ENCODE assay signal across 8 cellular contexts in the genomic region with DNA sequence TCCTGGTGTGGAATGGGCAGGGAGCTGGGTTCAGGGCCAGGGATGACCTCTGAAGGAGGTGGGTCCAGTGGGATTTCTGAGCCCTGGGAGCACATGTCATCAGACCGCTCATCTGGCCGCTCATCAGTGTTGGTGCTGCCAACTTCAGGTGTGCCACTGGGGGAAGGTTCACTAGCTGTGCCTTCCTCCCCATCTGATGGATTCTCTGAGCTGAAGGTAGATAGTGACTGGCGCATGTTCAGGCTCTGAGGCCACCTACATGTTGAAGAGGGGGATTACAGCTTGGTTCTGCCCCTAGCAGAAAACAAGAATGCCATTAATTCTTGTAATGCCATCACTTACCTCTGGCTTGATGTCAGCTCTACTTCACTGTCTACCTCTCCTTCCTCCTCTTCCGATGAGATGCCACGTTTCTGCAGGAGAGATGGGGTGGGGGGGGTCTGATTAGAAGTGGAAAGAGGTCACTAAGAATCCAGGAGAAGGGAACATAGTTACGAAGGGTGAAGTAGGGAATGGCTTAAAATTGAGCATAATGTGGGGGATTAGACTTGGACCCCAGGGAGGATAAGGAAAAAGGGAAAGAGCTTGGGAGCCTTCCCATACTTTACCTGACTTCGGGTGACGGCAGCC. TPM values are rescaled to one million over a fixed set of nuclear protein-coding genes. Genes with fewer than 3 reads are reported as not detected.
DNase-seq lines count a peak whose midpoint lies in the region; ATAC-seq and TF ChIP-seq lines count a peak whose summit lies in the region.
"Had no signal": no experiment of that assay in that cellular context is flagged by ENCODE, and none has a peak within 500 bp of the region (broad histone marks: within the 10 kb centered on the region; RNA-seq: fewer than 3 reads in every experiment).

No MANE protein-coding gene starts in this region.

- peak overlapping the region; percentile 73 for H3K27ac Mint-ChIP-seq in chondrocyte (ENCODE audit: unreplicated experiment)
- H3K27ac Mint-ChIP-seq in activated T-helper 17 cell treated with anti-CD3 and anti-CD28 coated beads, Interleukin-2, amount 50 U/mL, for 72 hours = no peak overlapping the region
- H3K27ac Mint-ChIP-seq: T-helper 1 cell treated with Interleukin-12 subunit alpha and Interleukin-12 subunit beta and Interleukin-4 antibody, amounts not matched to agents 30 μg/mL and 1 μg/mL, for 36 hours had no signal

- H3K4me1 Mint-ChIP-seq in chondrocyte (ENCODE audit: low read depth) = peaks cover 38% of the 10 kb centered on the region
- H3K4me1 Mint-ChIP-seq in activated T-helper 17 cell treated with anti-CD3 and anti-CD28 coated beads, Interleukin-2, amount 50 U/mL, for 72 hours = peaks cover 6% of the 10 kb centered on the region

- H3K4me3 ChIP-seq in GM12865 (ENCODE audit: low read depth, low read length) = no peak overlapping the region

- H3K4me3 Mint-ChIP-seq in chondrocyte (ENCODE audit: unreplicated experiment) = no peak overlapping the region
- H3K4me3 Mint-ChIP-seq in activated T-helper 17 cell treated with anti-CD3 and anti-CD28 coated beads, Interleukin-2, amount 50 U/mL, for 72 hours = no peak overlapping the region
- H3K4me3 Mint-ChIP-seq: T-helper 1 cell treated with Interleukin-12 subunit alpha and Interleukin-12 subunit beta and Interleukin-4 antibody, amounts not matched to agents 30 μg/mL and 1 μg/mL, for 36 hours had no signal

- H3K36me3 Mint-ChIP-seq in chondrocyte (ENCODE audit: low read depth) = peaks cover 27% of the 10 kb centered on the region
- H3K36me3 Mint-ChIP-seq in activated T-helper 17 cell treated with anti-CD3 and anti-CD28 coated beads, Interleukin-2, amount 50 U/mL, for 72 hours (ENCODE audit: low read depth) = peaks cover 86% of the 10 kb centered on the region

- intact Hi-C loops in posterior vena cava (cut with DNase I) = no loop called here

- no peaks in the 10 kb centered on the region for H3K9me3 Mint-ChIP-seq in chondrocyte (ENCODE audit: low read depth)
- no peaks in the 10 kb centered on the region for H3K9me3 Mint-ChIP-seq in activated T-helper 17 cell treated with anti-CD3 and anti-CD28 coated beads, Interleukin-2, amount 50 U/mL, for 72 hours
- H3K9me3 Mint-ChIP-seq: T-helper 1 cell treated with Interleukin-12 subunit alpha and Interleukin-12 subunit beta and Interleukin-4 antibody, amounts not matched to agents 30 μg/mL and 1 μg/mL, for 36 hours had no signal

- TF ChIP-seq CTCF in GM12865 (IDR thresholded peaks at IDR 0.05; ENCODE audit: insufficient read depth, low read depth, low read length, missing control alignments) = peak; percentile 18
- TF ChIP-seq CTCF in chondrocyte (IDR thresholded peaks at IDR 0.05) = peak; percentile 53

- H3K27me3 Mint-ChIP-seq in chondrocyte (ENCODE audit: low read depth) = no peaks in the 10 kb centered on the region
- no peaks in the 10 kb centered on the region for H3K27me3 Mint-ChIP-seq in activated T-helper 17 cell treated with anti-CD3 and anti-CD28 coated beads, Interleukin-2, amount 50 U/mL, for 72 hours

- ATAC-seq in HG03045 (IDR thresholded peaks at IDR 0.05; ENCODE audit: unreplicated experiment) (no peak), HG03457 (IDR thresholded peaks at IDR 0.05; ENCODE audit: unreplicated experiment) (no peak)
- no peak for ATAC-seq in activated T-helper 17 cell treated with anti-CD3 and anti-CD28 coated beads, Interleukin-2, amount 50 U/mL, for 72 hours (replicated peaks)

- DNase-seq in GM12865 (ENCODE audit: low read depth) (peak; percentile 54), MV-4-11 (lab: John Stamatoyannopoulos, UW) (peak; percentile 9), chondrocyte (ENCODE audit: low spot score) (peak; percentile 54), posterior vena cava (ENCODE audit: low spot score) (peak; percentile 75)

RNA-seq across cellular contexts. Expression of a gene that starts 17.2 kb away (rescaled TPM):
- total RNA-seq in chondrocyte (25.5 to 30.6 TPM (median 26.9 TPM) in 3 replicates), posterior vena cava (10 to 100 TPM; 21.7 to 29.4 TPM)
- total RNA-seq in activated T-helper 17 cell treated with anti-CD3 and anti-CD28 coated beads, Interleukin-2, amount 50 U/mL, for 72 hours = 10 to 100 TPM; 18.2 to 20.4 TPM

RNA-seq across cellular contexts. Expression of a gene that starts 19.0 kb away (rescaled TPM):
- 23.5 to 34.0 TPM (median 24.1 TPM) in 3 replicates for total RNA-seq in chondrocyte
- total RNA-seq in posterior vena cava = 10 to 100 TPM; 12.8 to 16.8 TPM
- 10 to 100 TPM; 21.7 to 44.0 TPM for total RNA-seq in activated T-helper 17 cell treated with anti-CD3 and anti-CD28 coated beads, Interleukin-2, amount 50 U/mL, for 72 hours

RNA-seq across cellular contexts. Expression of a gene that starts 25.2 kb away (rescaled TPM):
- total RNA-seq in chondrocyte (0.92 TPM in 1 of 3 replicates, not detected in the others), posterior vena cava (not detected)
- not detected for total RNA-seq in activated T-helper 17 cell treated with anti-CD3 and anti-CD28 coated beads, Interleukin-2, amount 50 U/mL, for 72 hours

RNA-seq across cellular contexts. Expression of a gene that starts 30.2 kb away (rescaled TPM):
- 601 to 638 TPM (median 611 TPM) in 3 replicates for total RNA-seq in chondrocyte
- total RNA-seq in posterior vena cava = 100 to 1,000 TPM; 500 to 501 TPM
- total RNA-seq in activated T-helper 17 cell treated with anti-CD3 and anti-CD28 coated beads, Interleukin-2, amount 50 U/mL, for 72 hours = 100 to 1,000 TPM; 763 to 862 TPM

RNA-seq across cellular contexts. Expression of a gene that starts 40.5 kb away (rescaled TPM):
- 96.2 to 110 TPM (median 102 TPM) in 3 replicates for total RNA-seq in chondrocyte
- 100 to 1,000 TPM in 1 of 2 donors, 10 to 100 TPM in 1; 99.1 to 102 TPM for total RNA-seq in posterior vena cava
- 100 to 1,000 TPM; 193 to 216 TPM for total RNA-seq in activated T-helper 17 cell treated with anti-CD3 and anti-CD28 coated beads, Interleukin-2, amount 50 U/mL, for 72 hours

Comparison
In these comparisons a context has a peak if more than half of its experiments do, and no peak if none do; other contexts are left out.
1. DNase-seq: peak in every context shown above with its lines; median percentile 75 in posterior vena cava; 54 in GM12865; 54 in chondrocyte; 9 in MV-4-11.